In the genomic region with DNA sequence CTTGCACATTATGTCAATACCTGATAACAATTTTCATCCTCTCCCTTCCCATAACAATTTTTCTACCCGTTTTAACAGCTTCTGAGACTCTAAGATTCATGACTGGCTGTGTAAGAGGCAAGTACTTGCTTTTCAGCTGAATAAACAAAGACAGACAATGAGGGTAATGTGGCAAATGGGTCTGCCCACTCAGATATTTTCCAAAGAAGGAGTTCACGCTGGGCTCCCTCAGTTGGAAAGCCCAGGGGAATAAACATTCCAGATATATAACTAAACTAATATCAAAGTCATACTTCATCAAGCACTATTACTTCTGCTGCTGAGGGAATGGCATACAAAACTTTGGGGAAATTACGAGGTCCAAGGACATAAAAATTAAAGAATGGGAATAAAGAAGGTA, we compare ENCODE assay signal across 13 cellular contexts. TPM values are rescaled to one million over a fixed set of nuclear protein-coding genes. Genes with fewer than 3 reads are reported as not detected.
A peak's percentile ranks its signal among the peaks of the same experiment; 100 is the strongest.
DNase-seq lines count a peak whose midpoint lies in the region; ATAC-seq and TF ChIP-seq lines count a peak whose summit lies in the region.
"Had no signal": no experiment of that assay in that cellular context is flagged by ENCODE, and none has a peak within 500 bp of the region (broad histone marks: within the 10 kb centered on the region; RNA-seq: fewer than 3 reads in every experiment).

No MANE protein-coding gene starts in this region.

- intact Hi-C loops in psoas muscle (cut with DNase I) = loop anchor here in 1 of 2 donors (10.0 kb wide), 1 partner anchor 65 kb away; no protein-coding TSS in a partner anchor
- intact Hi-C loops in body of pancreas (cut with DNase I) = no loop called here

- H3K9ac ChIP-seq in neural progenitor cell = no peak overlapping the region

- no peak overlapping the region for H2AFZ ChIP-seq in neural progenitor cell (replicated peaks)

- peaks cover 48% of the 10 kb centered on the region for H3K4me1 ChIP-seq in neural progenitor cell
- H3K4me1 ChIP-seq in psoas muscle = peaks cover 11% of the 10 kb centered on the region
- peaks cover 26% of the 10 kb centered on the region for H3K4me1 ChIP-seq in body of pancreas
- peaks cover 23 to 43% (median 32%) of the 10 kb centered on the region in 4 donors for H3K4me1 ChIP-seq in upper lobe of left lung

- peaks cover 19% of the 10 kb centered on the region for H4K20me1 ChIP-seq in neural progenitor cell (ENCODE audit: low read depth)

- H3K4me3 ChIP-seq in neural progenitor cell = no peak overlapping the region
- no peak overlapping the region for H3K4me3 ChIP-seq in psoas muscle
- H3K4me3 ChIP-seq in body of pancreas = no peak overlapping the region
- H3K4me3 ChIP-seq in upper lobe of left lung = no peak overlapping the region
- H3K4me3 ChIP-seq: K562, smooth muscle cell had no signal

- no peak overlapping the region for H3K27ac ChIP-seq in neural progenitor cell
- H3K27ac ChIP-seq in psoas muscle = no peak overlapping the region
- no peak overlapping the region for H3K27ac ChIP-seq in body of pancreas
- no peak overlapping the region for H3K27ac ChIP-seq in upper lobe of left lung

- ATAC-seq in HG02571 (IDR thresholded peaks at IDR 0.05; ENCODE audit: unreplicated experiment) (no peak), psoas muscle (no peak), body of pancreas (no peak), upper lobe of left lung (ENCODE audit: low FRiP score in 2 of 2) (no peak)
- ATAC-seq: K562 had no signal

- H3K36me3 ChIP-seq in neural progenitor cell (no peaks in the 10 kb centered on the region), psoas muscle (ENCODE audit: insufficient read depth in 1 of 2, low read depth in 1 of 2) (no peaks in the 10 kb centered on the region), body of pancreas (replicated peaks in 1 of 2; ENCODE audit: insufficient read depth in 1 of 2, low read depth in 2 of 2) (no peaks in the 10 kb centered on the region), upper lobe of left lung (no peaks in the 10 kb centered on the region)

- TF ChIP-seq POLR2A in body of pancreas (IDR thresholded peaks at IDR 0.05) (no peak), upper lobe of left lung (IDR thresholded peaks at IDR 0.05) (no peak)

- DNase-seq in DMS53 treated with DMSO at 0.1 percent for 48 hours (lab: John Stamatoyannopoulos, UW; ENCODE audit: unreplicated experiment) = peak; percentile 49
- peak; percentile 10 for DNase-seq in NCI-H2107 (lab: John Stamatoyannopoulos, UW)
- DNase-seq in brain pericyte (ENCODE audit: low read depth, low spot score) = peak; percentile 70
- DNase-seq in neural progenitor cell (ENCODE audit: low spot score) = peak; percentile 46
- no peak for DNase-seq in psoas muscle
- no peak for DNase-seq in body of pancreas
- no peak for DNase-seq in upper lobe of left lung
- DNase-seq: activated naive CD8-positive, alpha-beta T cell treated with anti-CD3 and anti-CD28 coated beads for 36 hours; H7; NK-92 treated with Interleukin-12 subunit alpha and Interleukin-12 subunit beta, amount 100 ng/mL, for 24 hours had no signal

- H3K27me3 ChIP-seq in neural progenitor cell = peaks cover 55% of the 10 kb centered on the region
- H3K27me3 ChIP-seq in psoas muscle (ENCODE audit: insufficient read depth in 3 of 3, low read length in 2 of 3) = no peaks in the 10 kb centered on the region
- no peaks in the 10 kb centered on the region for H3K27me3 ChIP-seq in body of pancreas
- H3K27me3 ChIP-seq in upper lobe of left lung = no peaks in the 10 kb centered on the region

- H3K27ac Mint-ChIP-seq in neural progenitor cell = no peak overlapping the region
- H3K27ac Mint-ChIP-seq: activated naive CD8-positive, alpha-beta T cell treated with anti-CD3 and anti-CD28 coated beads for 36 hours had no signal

- H3K9me3 ChIP-seq in neural progenitor cell (ENCODE audit: low read depth) (no peaks in the 10 kb centered on the region), psoas muscle (no peaks in the 10 kb centered on the region), body of pancreas (no peaks in the 10 kb centered on the region), upper lobe of left lung (no peaks in the 10 kb centered on the region)

- H3K4me2 ChIP-seq in neural progenitor cell = peak overlapping the region; percentile 11
- H3K4me2 ChIP-seq: smooth muscle cell had no signal

- peaks cover 7% of the 10 kb centered on the region for H3K36me3 Mint-ChIP-seq in neural progenitor cell

- H3K27me3 Mint-ChIP-seq in neural progenitor cell (ENCODE audit: insufficient read depth, low read depth) = peaks cover 2% of the 10 kb centered on the region
- H3K27me3 Mint-ChIP-seq: activated naive CD8-positive, alpha-beta T cell treated with anti-CD3 and anti-CD28 coated beads for 36 hours had no signal

- H3K4me1 Mint-ChIP-seq in neural progenitor cell = peaks cover 24% of the 10 kb centered on the region

- TF ChIP-seq CTCF in neural progenitor cell (IDR thresholded peaks at IDR 0.05) (no peak), psoas muscle (IDR thresholded peaks at IDR 0.05) (no peak), body of pancreas (IDR thresholded peaks at IDR 0.05) (no peak), upper lobe of left lung (IDR thresholded peaks at IDR 0.05) (no peak)

- TF ChIP-seq EP300 in upper lobe of left lung (IDR thresholded peaks at IDR 0.05) = no peak

- WGBS in psoas muscle, 3 donors = 66 to 86% (median 81%) methylated on average over 3 of the region's 3 CpGs
- 51 to 76% methylated on average over 3 of the region's 3 CpGs for WGBS in body of pancreas, 2 donors
- 73 to 76% methylated on average over 3 of the region's 3 CpGs for WGBS in upper lobe of left lung, 2 donors

- H3K9me3 Mint-ChIP-seq in neural progenitor cell = peaks cover 2% of the 10 kb centered on the region

- no peak overlapping the region for H3K4me3 Mint-ChIP-seq in neural progenitor cell
- H3K4me3 Mint-ChIP-seq: activated naive CD8-positive, alpha-beta T cell treated with anti-CD3 and anti-CD28 coated beads for 36 hours had no signal

- peaks cover 6% of the 10 kb centered on the region for H3F3A ChIP-seq in neural progenitor cell (ENCODE audit: low read depth)

- no peaks in the 10 kb centered on the region for H3K79me2 ChIP-seq in neural progenitor cell (ENCODE audit: low read depth)

RNA-seq across cellular contexts. Expression of gene MEGF9, which starts 24.4 kb away (rescaled TPM):
- total RNA-seq in neural progenitor cell (ENCODE audit: low replicate concordance) (5.0 and 6.2 TPM in 2 replicates), psoas muscle (10 to 100 TPM in 1 of 4 donors, 1 to 10 TPM in 3; 6.1 to 11.4 (median 8.1) TPM), body of pancreas (1 to 10 TPM; 9.6 to 9.9 TPM), upper lobe of left lung (100 to 1,000 TPM in 1 of 6 donors, 10 to 100 TPM in 5; 30.4 to 130 (median 71.0) TPM)
- 10 to 100 TPM in 1 of 3 donors, 1 to 10 TPM in 2; 2.0 to 12.7 (median 4.5) TPM for polyA plus RNA-seq in psoas muscle

Comparison
In these comparisons a context has a peak if more than half of its experiments do, and no peak if none do; other contexts are left out.
1. DNase-seq: peak in DMS53 treated with DMSO at 0.1 percent for 48 hours (single experiment), NCI-H2107 (single experiment), brain pericyte (single experiment) and neural progenitor cell (single experiment); none in psoas muscle (0 of 2), body of pancreas (0 of 4) and upper lobe of left lung (0 of 2).